Comparison of ENCODE assay signal across 24 cellular contexts in the genomic region with DNA sequence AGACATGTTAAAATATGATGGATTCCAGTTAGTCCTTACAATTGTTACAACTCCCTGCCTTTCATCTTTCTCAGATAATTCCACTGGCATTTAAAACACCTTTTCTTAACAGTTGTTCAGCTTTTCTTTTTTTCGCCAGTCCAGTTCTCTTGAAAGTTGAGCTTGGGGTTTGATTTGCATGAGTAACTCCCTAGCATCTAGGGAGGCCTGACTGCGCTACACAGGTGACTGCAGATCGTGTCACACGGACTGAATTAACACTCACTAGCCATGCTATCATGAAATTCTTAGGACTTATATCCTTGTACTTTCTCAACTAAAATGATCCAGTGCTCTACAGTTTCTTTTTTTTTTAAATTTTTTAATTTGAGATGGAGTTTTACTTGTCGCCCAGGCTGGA.
"Had no signal": no experiment of that assay in that cellular context is flagged by ENCODE, and none has a peak within 500 bp of the region (broad histone marks: within the 10 kb centered on the region; RNA-seq: fewer than 3 reads in every experiment).

No MANE protein-coding gene starts in this region.

- H3K36me3 ChIP-seq: esophagus squamous epithelium, gastroesophageal sphincter, heart left ventricle, left lung, lower lobe of right lung had no signal

- DNase-seq: dermis blood vessel endothelial cell; dorsolateral prefrontal cortex; effector CD4-positive, alpha-beta T cell; effector memory CD4-positive, alpha-beta T cell; erythroblast; esophagus squamous epithelium; foreskin fibroblast; foreskin melanocyte; heart left ventricle; hypothalamus; immature natural killer cell; islet precursor cell; kidney; left colon; left lung; left ventricle myocardium superior; lower lobe of right lung; mesendoderm; midbrain; naive thymus-derived CD4-positive, alpha-beta T cell had no signal

- H3K4me1 ChIP-seq: esophagus squamous epithelium, gastroesophageal sphincter, left lung, lower lobe of right lung had no signal

- H3K4me3 ChIP-seq: coronary artery, dorsolateral prefrontal cortex, esophagus squamous epithelium, gastroesophageal sphincter, heart left ventricle, hepatocyte, left lung, lower lobe of right lung had no signal

- H3K27ac ChIP-seq: coronary artery, dorsolateral prefrontal cortex, esophagus squamous epithelium, gastroesophageal sphincter, heart left ventricle, hepatocyte, left lung, lower lobe of right lung had no signal

- ATAC-seq: esophagus mucosa; gastroesophageal sphincter; heart left ventricle; left colon; left lung; left ventricle myocardium superior; lower lobe of right lung; naive thymus-derived CD4-positive, alpha-beta T cell had no signal

- H3K4me2 ChIP-seq: hepatocyte had no signal

- H2AFZ ChIP-seq: hepatocyte had no signal

- H3K27me3 ChIP-seq: dorsolateral prefrontal cortex, esophagus squamous epithelium, gastroesophageal sphincter, heart left ventricle, hepatocyte, left lung had no signal

- H3K9me3 ChIP-seq: esophagus squamous epithelium, gastroesophageal sphincter, left lung, lower lobe of right lung had no signal
